11 cellular contexts compared by ENCODE assay signal in genomic region chr9:71758277-71758676, GRCh38. TPM values are rescaled to one million over a fixed set of nuclear protein-coding genes. Genes with fewer than 3 reads are reported as not detected.
DNase-seq lines count a peak whose midpoint lies in the region; ATAC-seq and TF ChIP-seq lines count a peak whose summit lies in the region.
"Had no signal": no experiment of that assay in that cellular context is flagged by ENCODE, and none has a peak within 500 bp of the region (broad histone marks: within the 10 kb centered on the region; RNA-seq: fewer than 3 reads in every experiment).

No MANE protein-coding gene starts in this region.

- no peaks in the 10 kb centered on the region for H3K9me3 ChIP-seq in naive thymus-derived CD4-positive, alpha-beta T cell (ENCODE audit: control insufficient read depth in 2 of 3, low read length in 3 of 3)
- no peaks in the 10 kb centered on the region for H3K9me3 ChIP-seq in right atrium auricular region

- TF ChIP-seq CTCF in LNCaP clone FGC (IDR thresholded peaks at IDR 0.05; ENCODE audit: control insufficient read depth, extremely low read depth, insufficient read depth) = no peak
- no peak for TF ChIP-seq CTCF in right atrium auricular region (IDR thresholded peaks at IDR 0.05)

- DNase-seq in DMS53 (lab: John Stamatoyannopoulos, UW) (peak; percentile 66), LNCaP clone FGC (ENCODE audit: low read depth) (peak; percentile 80), cerebellar nuclear complex (lab: John Stamatoyannopoulos, UW) (no peak), right atrium auricular region (ENCODE audit: low spot score) (no peak), NCI-H526 (lab: John Stamatoyannopoulos, UW) (no peak)
- no peak for DNase-seq in naive thymus-derived CD4-positive, alpha-beta T cell
- DNase-seq: activated CD4-positive, alpha-beta memory T cell treated with anti-CD3 and anti-CD28 coated beads, Interleukin-2, amount 10 ng/mL, durations not matched to agents 7 days and 5 days; hypothalamus; NCI-H446 had no signal

- H3K27me3 ChIP-seq in naive thymus-derived CD4-positive, alpha-beta T cell (ENCODE audit: control insufficient read depth in 2 of 2, insufficient read depth in 2 of 2, low read length in 2 of 2) = no peaks in the 10 kb centered on the region
- H3K27me3 ChIP-seq in right atrium auricular region = no peaks in the 10 kb centered on the region

- peaks cover 0 to 1% (median 0%) of the 10 kb centered on the region in 11 donors for H3K9me3 Mint-ChIP-seq in naive thymus-derived CD4-positive, alpha-beta T cell
- H3K9me3 Mint-ChIP-seq: activated CD4-positive, alpha-beta memory T cell treated with anti-CD3 and anti-CD28 coated beads, Interleukin-2, amount 10 ng/mL, durations not matched to agents 7 days and 5 days had no signal

- H3K36me3 Mint-ChIP-seq in naive thymus-derived CD4-positive, alpha-beta T cell = peaks cover 0 to 15% (median 0%) of the 10 kb centered on the region in 5 donors

- H3K27ac Mint-ChIP-seq in naive thymus-derived CD4-positive, alpha-beta T cell = peak overlapping the region in 4 of 9 donors; percentile 28 to 79 (median 64)

- intact Hi-C loops in naive thymus-derived CD4-positive, alpha-beta T cell (cut with micrococcal nuclease) = loop anchor here in 1 of 2 donors (1.0 kb wide), 1 partner anchor 8 kb away; no protein-coding TSS in a partner anchor

- CTCF ChIA-PET in naive thymus-derived CD4-positive, alpha-beta T cell (lab: Charles Lee) = interaction anchor here (1.5 kb wide), 1 partner anchor 60 kb away, joined by 5 read pairs; no protein-coding TSS in a partner anchor

- H3K27me3 Mint-ChIP-seq in naive thymus-derived CD4-positive, alpha-beta T cell = no peaks in the 10 kb centered on the region
- H3K27me3 Mint-ChIP-seq: activated CD4-positive, alpha-beta memory T cell treated with anti-CD3 and anti-CD28 coated beads, Interleukin-2, amount 10 ng/mL, durations not matched to agents 7 days and 5 days had no signal

- POLR2A ChIA-PET in naive thymus-derived CD4-positive, alpha-beta T cell (lab: Charles Lee) = interaction anchor here (1.5 kb wide), 1 partner anchor 10 kb away, joined by 4 read pairs; the partner anchor contains the start of gene CEMIP2

- ATAC-seq in esophagus mucosa = peak; percentile 53
- ATAC-seq in naive thymus-derived CD4-positive, alpha-beta T cell = no peak
- ATAC-seq in HG02763 (IDR thresholded peaks at IDR 0.05; ENCODE audit: unreplicated experiment) = no peak

- H3K4me1 Mint-ChIP-seq in naive thymus-derived CD4-positive, alpha-beta T cell = peaks cover 56 to 96% (median 92%) of the 10 kb centered on the region in 7 donors

- peak overlapping the region; percentile 43 for H3K4me3 ChIP-seq in LNCaP clone FGC (ENCODE audit: low read depth, low read length)
- no peak overlapping the region for H3K4me3 ChIP-seq in naive thymus-derived CD4-positive, alpha-beta T cell (ENCODE audit: low read length)
- H3K4me3 ChIP-seq in right atrium auricular region = no peak overlapping the region

- H3K27ac ChIP-seq in naive thymus-derived CD4-positive, alpha-beta T cell (ENCODE audit: low read depth, low read length) = no peak overlapping the region
- no peak overlapping the region for H3K27ac ChIP-seq in right atrium auricular region

- H3K4me1 ChIP-seq in naive thymus-derived CD4-positive, alpha-beta T cell (ENCODE audit: control insufficient read depth in 2 of 2, insufficient read depth in 2 of 2, low read length in 2 of 2) = peaks cover 27 to 40% of the 10 kb centered on the region in 2 donors
- no peaks in the 10 kb centered on the region for H3K4me1 ChIP-seq in right atrium auricular region

- no peaks in the 10 kb centered on the region for H3K36me3 ChIP-seq in naive thymus-derived CD4-positive, alpha-beta T cell (ENCODE audit: control insufficient read depth in 2 of 3, insufficient read depth in 3 of 3, low read length in 3 of 3)
- H3K36me3 ChIP-seq in right atrium auricular region = no peaks in the 10 kb centered on the region

- peak overlapping the region in 6 of 10 donors; percentile 10 to 57 (median 31) for H3K4me3 Mint-ChIP-seq in naive thymus-derived CD4-positive, alpha-beta T cell
- H3K4me3 Mint-ChIP-seq: activated CD4-positive, alpha-beta memory T cell treated with anti-CD3 and anti-CD28 coated beads, Interleukin-2, amount 10 ng/mL, durations not matched to agents 7 days and 5 days had no signal

RNA-seq across cellular contexts. Expression of gene CEMIP2, which starts 10.0 kb away (rescaled TPM):
- 10.1 TPM for total RNA-seq in esophagus mucosa
- total RNA-seq in naive thymus-derived CD4-positive, alpha-beta T cell = 100 to 1,000 TPM in 3 of 5 experiments, 10 to 100 TPM in 2; 69.5 to 183 (median 103) TPM
- 10 to 100 TPM; 17.6 to 29.6 TPM for polyA plus RNA-seq in naive thymus-derived CD4-positive, alpha-beta T cell
- 10 to 100 TPM; 15.6 to 87.7 TPM for total RNA-seq in right atrium auricular region

Comparison
In these comparisons a context has a peak if more than half of its experiments do, and no peak if none do; other contexts are left out.
1. DNase-seq: peak in DMS53 (single experiment) and LNCaP clone FGC (single experiment); none in naive thymus-derived CD4-positive, alpha-beta T cell (0 of 9), cerebellar nuclear complex (0 of 2), right atrium auricular region (single experiment) and NCI-H526 (0 of 2).